In genomic region chr16:19861811-19862327, GRCh38 we compare ENCODE assay signal across 17 cellular contexts. TPM values are rescaled to one million over a fixed set of nuclear protein-coding genes. Genes with fewer than 3 reads are reported as not detected.
DNase-seq lines count a peak whose midpoint lies in the region; ATAC-seq and TF ChIP-seq lines count a peak whose summit lies in the region.
"Had no signal": no experiment of that assay in that cellular context is flagged by ENCODE, and none has a peak within 500 bp of the region (broad histone marks: within the 10 kb centered on the region; RNA-seq: fewer than 3 reads in every experiment).

No MANE protein-coding gene starts in this region.

- H3K27me3 Mint-ChIP-seq in WTC11 (ENCODE audit: low read depth), result no peaks in the 10 kb centered on the region
- peaks cover 0 to 3% of the 10 kb centered on the region in 2 donors for H3K27me3 Mint-ChIP-seq in CD8-positive, alpha-beta memory T cell
- H3K27me3 Mint-ChIP-seq: CD4-positive, CD25-positive, alpha-beta regulatory T cell had no signal

- peaks cover 77% of the 10 kb centered on the region for H3K4me1 Mint-ChIP-seq in WTC11
- H3K4me1 Mint-ChIP-seq in CD8-positive, alpha-beta memory T cell, result no peaks in the 10 kb centered on the region
- H3K4me1 Mint-ChIP-seq: CD4-positive, CD25-positive, alpha-beta regulatory T cell had no signal

- no peak for TF ChIP-seq CTCF in WTC11 (IDR thresholded peaks at IDR 0.05)

- peak overlapping the region; percentile 60 for H3K4me3 Mint-ChIP-seq in WTC11
- H3K4me3 Mint-ChIP-seq in CD8-positive, alpha-beta memory T cell, result no peak overlapping the region
- H3K4me3 Mint-ChIP-seq: CD4-positive, CD25-positive, alpha-beta regulatory T cell had no signal

- H3K27me3 ChIP-seq in CD8-positive, alpha-beta memory T cell (ENCODE audit: insufficient read depth, low read length, poor library complexity, severe bottlenecking), result no peaks in the 10 kb centered on the region
- H3K27me3 ChIP-seq: colonic mucosa had no signal

- H3K9me3 ChIP-seq in CD8-positive, alpha-beta memory T cell (ENCODE audit: low read length), result no peaks in the 10 kb centered on the region
- H3K9me3 ChIP-seq: colonic mucosa had no signal

- H3K4me3 ChIP-seq in CD8-positive, alpha-beta memory T cell (ENCODE audit: low read length), result no peak overlapping the region
- H3K4me3 ChIP-seq: colonic mucosa had no signal

- ATAC-seq in WTC11 (peak; percentile 58), GM21381 (IDR thresholded peaks at IDR 0.05; ENCODE audit: unreplicated experiment) (no peak)

- H3K9me3 Mint-ChIP-seq in WTC11, result no peaks in the 10 kb centered on the region
- H3K9me3 Mint-ChIP-seq in CD8-positive, alpha-beta memory T cell, result no peaks in the 10 kb centered on the region
- H3K9me3 Mint-ChIP-seq: CD4-positive, CD25-positive, alpha-beta regulatory T cell had no signal

- H3K36me3 ChIP-seq in CD8-positive, alpha-beta memory T cell (ENCODE audit: insufficient read depth, low read length), result no peaks in the 10 kb centered on the region
- H3K36me3 ChIP-seq: colonic mucosa had no signal

- intact Hi-C loops in posterior vena cava (cut with DNase I), result no loop called here

- H3K4me1 ChIP-seq in CD8-positive, alpha-beta memory T cell (ENCODE audit: insufficient read depth, low read length), result no peaks in the 10 kb centered on the region
- H3K4me1 ChIP-seq: colonic mucosa had no signal

- DNase-seq in WTC11 (ENCODE audit: low spot score) (peak; percentile 58), globus pallidus (ENCODE audit: low spot score) (peak; percentile 99), medulla oblongata (ENCODE audit: extremely low spot score) (peak; percentile 98), substantia nigra (lab: John Stamatoyannopoulos, UW) (peak in 48 of 49 donors; percentile 50 to 93 (median 81)), GDM1 (lab: John Stamatoyannopoulos, UW) (no peak), posterior vena cava (ENCODE audit: low spot score) (no peak)
- no peak for DNase-seq in CD8-positive, alpha-beta memory T cell
- DNase-seq: activated naive CD4-positive, alpha-beta T cell treated with anti-CD3 and anti-CD28 coated beads, Interleukin-2, amount 50 U/mL, for 16 hours; CD4-positive, CD25-positive, alpha-beta regulatory T cell; colonic mucosa; GF-D8; stimulated activated CD4-positive, alpha-beta T cell treated with anti-CD3 and anti-CD28 coated beads, Interleukin-4, amount 100 ng/mL, for 24 hours; stimulated activated naive CD4-positive, alpha-beta T cell had no signal

- peaks cover 47% of the 10 kb centered on the region for H3K36me3 Mint-ChIP-seq in WTC11
- no peaks in the 10 kb centered on the region for H3K36me3 Mint-ChIP-seq in CD8-positive, alpha-beta memory T cell
- H3K36me3 Mint-ChIP-seq: CD4-positive, CD25-positive, alpha-beta regulatory T cell had no signal

- peak overlapping the region; percentile 97 for H3K27ac ChIP-seq in substantia nigra (ENCODE audit: low read depth, low read length, poor library complexity, severe bottlenecking)
- no peak overlapping the region for H3K27ac ChIP-seq in CD8-positive, alpha-beta memory T cell (ENCODE audit: low read depth, low read length)
- H3K27ac ChIP-seq: colonic mucosa, parathyroid adenoma, RWPE1 had no signal

- POLR2A ChIA-PET in WTC11 (lab: Charles Lee), result interaction anchor here (0.6 to 2.4 kb wide), 9 partner anchors 8 to 306 kb away, joined by 3 to 13 read pairs (median 4); partner anchors contain the start of genes GPRC5B and VPS35L
- POLR2A ChIA-PET in CD8-positive, alpha-beta memory T cell (lab: Charles Lee), result no interaction called here

- H3K27ac Mint-ChIP-seq in WTC11, result peak overlapping the region; percentile 100
- no peak overlapping the region for H3K27ac Mint-ChIP-seq in CD8-positive, alpha-beta memory T cell

- CTCF ChIA-PET in WTC11 (lab: Charles Lee), result interaction anchor here (1.0 to 2.4 kb wide), 8 partner anchors 10 to 306 kb away, joined by 3 to 10 read pairs (median 6); partner anchors contain the start of genes GPRC5B and VPS35L
- CTCF ChIA-PET in CD8-positive, alpha-beta memory T cell (lab: Charles Lee), result no interaction called here

TF ChIP-seq in WTC11, 78 proteins besides CTCF, POLR2A, EP300 and RAD21:
- TF ChIP-seq NR3C1 (CRISPR knock-in tag; conservative IDR thresholded peaks at IDR 0.05; ENCODE audit: low read depth) (no peak), CREM (CRISPR knock-in tag; IDR thresholded peaks at IDR 0.05) (0 out of 2 replicates have a peak, but pooled peaks have one; percentile 19), FOXK1 (CRISPR knock-in tag; IDR thresholded peaks at IDR 0.05) (0 out of 2 replicates have a peak, but pooled peaks have one; percentile 6)

RNA-seq across cellular contexts. Expression of gene GPRC5B, which starts 22.8 kb away (rescaled TPM):
- total RNA-seq in WTC11 (2021) (104 to 107 TPM (median 105 TPM) in 3 replicates), posterior vena cava (10 to 100 TPM; 21.9 to 31.4 TPM)
- under 1 TPM in 1 of 2 experiments, not detected in 1; 0.11 TPM for total RNA-seq in CD8-positive, alpha-beta memory T cell
- polyA plus RNA-seq in CD8-positive, alpha-beta memory T cell, result 0.29 TPM
- total RNA-seq: activated CD8-positive, alpha-beta memory T cell treated with anti-CD3 and anti-CD28 coated beads for 36 hours had no signal

Comparison
In these comparisons a context has a peak if more than half of its experiments do, and no peak if none do; other contexts are left out.
1. DNase-seq: peak in WTC11 (single experiment), globus pallidus (single experiment), medulla oblongata (single experiment) and substantia nigra (48 of 49); none in GDM1 (single experiment), posterior vena cava (single experiment) and CD8-positive, alpha-beta memory T cell (0 of 5).
2. RNA of gene GPRC5B, which starts 22.8 kb away (total RNA-seq): 104 to 107 TPM in WTC11 and 21.9 to 31.4 TPM in posterior vena cava; 0.11 TPM in CD8-positive, alpha-beta memory T cell; every median in the first group is over 10 times any median in the second.